Comparison of ENCODE assay signal across 21 cellular contexts in genomic region chr1:225631041-225631663, GRCh38. TPM values are rescaled to one million over a fixed set of nuclear protein-coding genes. Genes with fewer than 3 reads are reported as not detected.
DNase-seq lines count a peak whose midpoint lies in the region; ATAC-seq, FAIRE-seq and TF ChIP-seq lines count a peak whose summit lies in the region.
"Had no signal": no experiment of that assay in that cellular context is flagged by ENCODE, and none has a peak within 500 bp of the region (broad histone marks: within the 10 kb centered on the region; RNA-seq: fewer than 3 reads in every experiment).

No MANE protein-coding gene starts in this region.

- no peak overlapping the region for H3K4me2 ChIP-seq in astrocyte (ENCODE audit: low read length)

- H3K27ac Mint-ChIP-seq in astrocyte (ENCODE audit: unreplicated experiment) (peak overlapping the region; percentile 77), mesothelial cell of epicardium (peak overlapping the region; percentile 56)
- H3K27ac Mint-ChIP-seq in activated naive CD4-positive, alpha-beta T cell treated with anti-CD3 and anti-CD28 coated beads for 36 hours: no peak overlapping the region
- H3K27ac Mint-ChIP-seq: activated CD4-positive, alpha-beta T cell treated with anti-CD3 and anti-CD28 coated beads for 36 hours; naive thymus-derived CD4-positive, alpha-beta T cell had no signal

- H3K4me3 ChIP-seq in left ventricle myocardium inferior (no peak overlapping the region), heart left ventricle (no peak overlapping the region), astrocyte (ENCODE audit: insufficient read depth, low read depth, low read length) (no peak overlapping the region)
- H3K4me3 ChIP-seq: gastroesophageal sphincter had no signal

- H3K9me3 ChIP-seq in left ventricle myocardium inferior (replicated peaks) (no peaks in the 10 kb centered on the region), heart left ventricle (no peaks in the 10 kb centered on the region), astrocyte (ENCODE audit: insufficient read depth, low read depth, low read length) (no peaks in the 10 kb centered on the region)
- H3K9me3 ChIP-seq: gastroesophageal sphincter had no signal

- peaks cover 72% of the 10 kb centered on the region for H3K4me1 ChIP-seq in left ventricle myocardium inferior
- peaks cover 0 to 63% (median 30%) of the 10 kb centered on the region in 12 donors for H3K4me1 ChIP-seq in heart left ventricle
- peaks cover 11% of the 10 kb centered on the region for H3K4me1 ChIP-seq in astrocyte (ENCODE audit: insufficient read depth, low read length)

- H3K27me3 ChIP-seq in left ventricle myocardium inferior (ENCODE audit: low read depth) (no peaks in the 10 kb centered on the region), heart left ventricle (no peaks in the 10 kb centered on the region), astrocyte (ENCODE audit: insufficient read depth, low read length) (no peaks in the 10 kb centered on the region)
- H3K27me3 ChIP-seq: gastroesophageal sphincter had no signal

- H3K9me3 Mint-ChIP-seq in astrocyte (ENCODE audit: unreplicated experiment) (no peaks in the 10 kb centered on the region), mesothelial cell of epicardium (no peaks in the 10 kb centered on the region)
- no peaks in the 10 kb centered on the region for H3K9me3 Mint-ChIP-seq in activated naive CD4-positive, alpha-beta T cell treated with anti-CD3 and anti-CD28 coated beads for 36 hours
- H3K9me3 Mint-ChIP-seq: naive thymus-derived CD4-positive, alpha-beta T cell had no signal

- DNase-seq in left ventricle myocardium inferior: no peak
- no peak for DNase-seq in heart left ventricle
- peak; percentile 56 for DNase-seq in astrocyte (ENCODE audit: low read depth)
- DNase-seq in mesothelial cell of epicardium (ENCODE audit: low spot score in 2 of 2, unreplicated experiment in 2 of 2): no peak
- no peak for DNase-seq in stimulated activated naive CD4-positive, alpha-beta T cell (lab: John Stamatoyannopoulos, UW)
- no peak for DNase-seq in activated naive CD4-positive, alpha-beta T cell treated with anti-CD3 and anti-CD28 coated beads for 36 hours
- no peak for DNase-seq in activated CD8-positive, alpha-beta memory T cell treated with anti-CD3 and anti-CD28 coated beads for 24 hours
- no peak for DNase-seq in cerebellum (ENCODE audit: low spot score)
- DNase-seq: activated CD4-positive, alpha-beta T cell treated with anti-CD3 and anti-CD28 coated beads for 36 hours; activated naive CD4-positive, alpha-beta T cell treated with anti-CD3 and anti-CD28 coated beads, Interleukin-2, amount 50 U/mL, for 16 hours; activated T-cell treated with anti-CD3 and anti-CD28 coated beads, Interleukin-2, amount 50 U/mL, for 48 hours; C1 segment of cervical spinal cord; erythroblast; naive thymus-derived CD4-positive, alpha-beta T cell; NCI-H1436; substantia nigra had no signal

- TF ChIP-seq CTCF in left ventricle myocardium inferior (IDR thresholded peaks at IDR 0.05; ENCODE audit: borderline replicate concordance) (no peak), heart left ventricle (IDR thresholded peaks at IDR 0.05) (no peak), astrocyte (IDR thresholded peaks at IDR 0.05; ENCODE audit: insufficient read depth, low read depth, low read length) (no peak), mesothelial cell of epicardium (IDR thresholded peaks at IDR 0.05; ENCODE audit: unreplicated experiment) (no peak)

- no peak overlapping the region for H2AFZ ChIP-seq in astrocyte (ENCODE audit: low read depth, low read length)

- H3K9ac ChIP-seq in astrocyte (ENCODE audit: low read length): no peak overlapping the region

- H3K27ac ChIP-seq in left ventricle myocardium inferior (replicated peaks) (peak overlapping the region; percentile 38), heart left ventricle (peak overlapping the region in 1 of 12 donors; percentile 23), astrocyte (ENCODE audit: low read depth, low read length) (no peak overlapping the region)
- H3K27ac ChIP-seq: gastroesophageal sphincter, HL-60 had no signal

- no peak for TF ChIP-seq POLR2A in heart left ventricle (IDR thresholded peaks at IDR 0.05)

- peaks cover 92% of the 10 kb centered on the region for H4K20me1 ChIP-seq in astrocyte (ENCODE audit: insufficient read depth, low read length)

- H3K36me3 ChIP-seq in left ventricle myocardium inferior (no peaks in the 10 kb centered on the region), heart left ventricle (no peaks in the 10 kb centered on the region), astrocyte (ENCODE audit: insufficient read depth, low read length) (no peaks in the 10 kb centered on the region)
- H3K36me3 ChIP-seq: gastroesophageal sphincter had no signal

- H3K4me1 Mint-ChIP-seq in astrocyte (ENCODE audit: low read depth, unreplicated experiment): peaks cover 69% of the 10 kb centered on the region
- H3K4me1 Mint-ChIP-seq in mesothelial cell of epicardium: peaks cover 39% of the 10 kb centered on the region
- no peaks in the 10 kb centered on the region for H3K4me1 Mint-ChIP-seq in activated naive CD4-positive, alpha-beta T cell treated with anti-CD3 and anti-CD28 coated beads for 36 hours (ENCODE audit: low read depth)
- H3K4me1 Mint-ChIP-seq: activated CD4-positive, alpha-beta T cell treated with anti-CD3 and anti-CD28 coated beads for 36 hours; naive thymus-derived CD4-positive, alpha-beta T cell had no signal

- H3K36me3 Mint-ChIP-seq in astrocyte (ENCODE audit: low read depth, unreplicated experiment): peaks cover 14% of the 10 kb centered on the region
- H3K36me3 Mint-ChIP-seq in mesothelial cell of epicardium: no peaks in the 10 kb centered on the region
- H3K36me3 Mint-ChIP-seq in activated naive CD4-positive, alpha-beta T cell treated with anti-CD3 and anti-CD28 coated beads for 36 hours (ENCODE audit: low read depth): no peaks in the 10 kb centered on the region
- H3K36me3 Mint-ChIP-seq: naive thymus-derived CD4-positive, alpha-beta T cell had no signal

- WGBS in heart left ventricle, 4 donors: 91 to 95% (median 94%) methylated on average over 6 of the region's 6 CpGs

- FAIRE-seq in astrocyte (lab: Jason Lieb, UNC): no peak
- FAIRE-seq: H1, urothelium cell line had no signal

- peaks cover 100% of the 10 kb centered on the region for H3K79me2 ChIP-seq in astrocyte (ENCODE audit: insufficient read depth, low read length)

- no peaks in the 10 kb centered on the region for H3K27me3 Mint-ChIP-seq in astrocyte (ENCODE audit: low read depth, unreplicated experiment)
- no peaks in the 10 kb centered on the region for H3K27me3 Mint-ChIP-seq in mesothelial cell of epicardium (ENCODE audit: low read depth)
- H3K27me3 Mint-ChIP-seq in activated naive CD4-positive, alpha-beta T cell treated with anti-CD3 and anti-CD28 coated beads for 36 hours (ENCODE audit: low read depth): peaks cover 12% of the 10 kb centered on the region

- ATAC-seq in heart left ventricle: no peak
- ATAC-seq: activated CD4-positive, alpha-beta T cell treated with anti-CD3 and anti-CD28 coated beads for 36 hours; gastroesophageal sphincter; naive thymus-derived CD4-positive, alpha-beta T cell had no signal

- CTCF ChIA-PET in activated naive CD4-positive, alpha-beta T cell treated with anti-CD3 and anti-CD28 coated beads for 36 hours (lab: Charles Lee): no interaction called here

- intact Hi-C loops in left ventricle myocardium inferior (cut with micrococcal nuclease) (no loop called here), heart left ventricle (cut with DNase I) (no loop called here)
- intact Hi-C loops in activated naive CD4-positive, alpha-beta T cell treated with anti-CD3 and anti-CD28 coated beads for 36 hours (cut with micrococcal nuclease): no loop called here

- H3K4me3 Mint-ChIP-seq in astrocyte (ENCODE audit: unreplicated experiment) (peak overlapping the region; percentile 20), mesothelial cell of epicardium (no peak overlapping the region)
- no peak overlapping the region for H3K4me3 Mint-ChIP-seq in activated naive CD4-positive, alpha-beta T cell treated with anti-CD3 and anti-CD28 coated beads for 36 hours
- H3K4me3 Mint-ChIP-seq: activated CD4-positive, alpha-beta T cell treated with anti-CD3 and anti-CD28 coated beads for 36 hours; naive thymus-derived CD4-positive, alpha-beta T cell had no signal

RNA-seq across cellular contexts. Expression of gene ENAH, which starts 21.8 kb away (rescaled TPM):
- total RNA-seq in left ventricle myocardium inferior (78.6 TPM), heart left ventricle (100 to 1,000 TPM in 4 of 9 donors, 10 to 100 TPM in 5; 54.3 to 183 (median 97.6) TPM), astrocyte (749 and 829 TPM in 2 replicates), mesothelial cell of epicardium (137 to 144 TPM (median 140 TPM) in 3 replicates), cerebellum (78.0 TPM)
- polyA plus RNA-seq in heart left ventricle: 10 to 100 TPM; 17.0 to 41.5 TPM
- 1 to 10 TPM in 1 of 2 experiments, under 1 TPM in 1; 0.91 to 2.0 TPM for total RNA-seq in activated naive CD4-positive, alpha-beta T cell treated with anti-CD3 and anti-CD28 coated beads for 36 hours
- total RNA-seq: T-helper 1 cell treated with Interleukin-12 subunit alpha and Interleukin-12 subunit beta and Interleukin-4 antibody, amounts not matched to agents 30 ng/mL and 1 ng/mL, for 36 hours had no signal
- polyA plus RNA-seq: naive thymus-derived CD4-positive, alpha-beta T cell had no signal

Comparison
In these comparisons a context has a peak if more than half of its experiments do, and no peak if none do; other contexts are left out.
1. RNA of gene ENAH, which starts 21.8 kb away (total RNA-seq): 749 to 829 TPM in astrocyte, 137 to 144 TPM in mesothelial cell of epicardium, 54.3 to 183 TPM in heart left ventricle, 78.6 TPM in left ventricle myocardium inferior (single experiment) and 78.0 TPM in cerebellum (single experiment); 0.91 to 2.0 TPM in activated naive CD4-positive, alpha-beta T cell treated with anti-CD3 and anti-CD28 coated beads for 36 hours; every median in the first group is over 10 times any median in the second.